ENCODE assay signal across 1 cellular context in the genomic region with DNA sequence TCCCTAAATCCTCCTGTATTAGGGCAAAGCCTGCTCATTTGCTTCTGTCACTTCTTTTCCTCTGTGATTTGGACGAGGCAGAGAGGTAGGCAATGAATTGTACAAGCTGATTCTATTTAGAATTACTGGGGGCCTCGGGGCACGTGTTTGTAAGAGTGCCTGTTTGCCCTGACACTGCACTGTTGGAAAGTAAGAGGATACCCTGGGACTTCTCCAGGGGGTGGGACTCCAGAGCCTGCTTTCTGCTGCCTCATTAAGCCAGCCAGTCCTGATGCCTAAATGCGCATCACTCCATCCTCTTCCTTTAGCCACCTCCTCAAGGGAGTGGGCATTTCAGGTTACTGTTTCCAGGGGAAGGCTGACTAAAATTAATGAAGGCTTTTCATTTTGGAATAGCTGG.
TF ChIP-seq lines count a peak whose summit lies in the region.

No MANE protein-coding gene starts in this region.

TF ChIP-seq in WTC11, 78 proteins besides CTCF, POLR2A, EP300 and RAD21 (continued from another document):
- TF ChIP-seq, protein P1, sequence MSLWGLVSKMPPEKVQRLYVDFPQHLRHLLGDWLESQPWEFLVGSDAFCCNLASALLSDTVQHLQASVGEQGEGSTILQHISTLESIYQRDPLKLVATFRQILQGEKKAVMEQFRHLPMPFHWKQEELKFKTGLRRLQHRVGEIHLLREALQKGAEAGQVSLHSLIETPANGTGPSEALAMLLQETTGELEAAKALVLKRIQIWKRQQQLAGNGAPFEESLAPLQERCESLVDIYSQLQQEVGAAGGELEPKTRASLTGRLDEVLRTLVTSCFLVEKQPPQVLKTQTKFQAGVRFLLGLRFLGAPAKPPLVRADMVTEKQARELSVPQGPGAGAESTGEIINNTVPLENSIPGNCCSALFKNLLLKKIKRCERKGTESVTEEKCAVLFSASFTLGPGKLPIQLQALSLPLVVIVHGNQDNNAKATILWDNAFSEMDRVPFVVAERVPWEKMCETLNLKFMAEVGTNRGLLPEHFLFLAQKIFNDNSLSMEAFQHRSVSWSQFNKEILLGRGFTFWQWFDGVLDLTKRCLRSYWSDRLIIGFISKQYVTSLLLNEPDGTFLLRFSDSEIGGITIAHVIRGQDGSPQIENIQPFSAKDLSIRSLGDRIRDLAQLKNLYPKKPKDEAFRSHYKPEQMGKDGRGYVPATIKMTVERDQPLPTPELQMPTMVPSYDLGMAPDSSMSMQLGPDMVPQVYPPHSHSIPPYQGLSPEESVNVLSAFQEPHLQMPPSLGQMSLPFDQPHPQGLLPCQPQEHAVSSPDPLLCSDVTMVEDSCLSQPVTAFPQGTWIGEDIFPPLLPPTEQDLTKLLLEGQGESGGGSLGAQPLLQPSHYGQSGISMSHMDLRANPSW (CRISPR knock-in tag; conservative IDR thresholded peaks at IDR 0.05; ENCODE audit: low read depth): no peak
- TF ChIP-seq ZNF263 (CRISPR knock-in tag; IDR thresholded peaks at IDR 0.05; ENCODE audit: low read depth) (no peak), ATF1 (CRISPR knock-in tag; IDR thresholded peaks at IDR 0.05) (no peak), GABPB1 (CRISPR knock-in tag; IDR thresholded peaks at IDR 0.05) (no peak), MYBL2 (CRISPR knock-in tag; IDR thresholded peaks at IDR 0.05) (no peak), ZBTB21 (CRISPR knock-in tag; IDR thresholded peaks at IDR 0.05; ENCODE audit: borderline replicate concordance) (no peak)
- TF ChIP-seq, protein P2, sequence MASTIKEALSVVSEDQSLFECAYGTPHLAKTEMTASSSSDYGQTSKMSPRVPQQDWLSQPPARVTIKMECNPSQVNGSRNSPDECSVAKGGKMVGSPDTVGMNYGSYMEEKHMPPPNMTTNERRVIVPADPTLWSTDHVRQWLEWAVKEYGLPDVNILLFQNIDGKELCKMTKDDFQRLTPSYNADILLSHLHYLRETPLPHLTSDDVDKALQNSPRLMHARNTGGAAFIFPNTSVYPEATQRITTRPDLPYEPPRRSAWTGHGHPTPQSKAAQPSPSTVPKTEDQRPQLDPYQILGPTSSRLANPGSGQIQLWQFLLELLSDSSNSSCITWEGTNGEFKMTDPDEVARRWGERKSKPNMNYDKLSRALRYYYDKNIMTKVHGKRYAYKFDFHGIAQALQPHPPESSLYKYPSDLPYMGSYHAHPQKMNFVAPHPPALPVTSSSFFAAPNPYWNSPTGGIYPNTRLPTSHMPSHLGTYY (CRISPR knock-in tag; IDR thresholded peaks at IDR 0.05): no peak
- TF ChIP-seq, protein P3, sequence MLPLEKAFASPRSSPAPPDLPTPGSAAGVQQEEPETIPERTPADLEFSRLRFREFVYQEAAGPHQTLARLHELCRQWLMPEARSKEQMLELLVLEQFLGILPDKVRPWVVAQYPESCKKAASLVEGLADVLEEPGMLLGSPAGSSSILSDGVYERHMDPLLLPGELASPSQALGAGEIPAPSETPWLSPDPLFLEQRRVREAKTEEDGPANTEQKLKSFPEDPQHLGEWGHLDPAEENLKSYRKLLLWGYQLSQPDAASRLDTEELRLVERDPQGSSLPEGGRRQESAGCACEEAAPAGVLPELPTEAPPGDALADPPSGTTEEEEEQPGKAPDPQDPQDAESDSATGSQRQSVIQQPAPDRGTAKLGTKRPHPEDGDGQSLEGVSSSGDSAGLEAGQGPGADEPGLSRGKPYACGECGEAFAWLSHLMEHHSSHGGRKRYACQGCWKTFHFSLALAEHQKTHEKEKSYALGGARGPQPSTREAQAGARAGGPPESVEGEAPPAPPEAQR (CRISPR knock-in tag; IDR thresholded peaks at IDR 0.05): no peak
